In the genomic region with DNA sequence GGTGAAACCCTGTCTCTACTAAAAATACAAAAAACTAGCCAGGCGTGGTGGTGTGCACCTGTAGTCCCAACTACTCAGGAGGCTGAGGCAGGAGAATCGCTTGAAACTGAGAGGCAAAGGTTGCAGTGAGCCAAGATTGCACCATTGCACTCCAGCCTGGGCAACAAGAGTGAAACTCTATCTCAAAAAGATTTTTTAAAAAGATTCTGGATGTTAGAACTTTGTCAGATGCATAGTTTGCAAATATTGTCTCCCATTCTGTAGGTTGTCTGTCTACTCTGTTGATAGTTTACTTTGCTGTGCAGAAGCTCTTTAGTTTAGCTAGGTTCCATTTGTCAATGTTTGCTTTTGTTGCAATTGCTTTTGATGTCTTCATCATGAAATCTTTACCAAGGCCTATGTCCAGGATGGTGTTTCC, we compare ENCODE assay signal across 1 cellular context.
TF ChIP-seq lines count a peak whose summit lies in the region.
"Not testable (repeated sequence)": the region's sequence is repeated elsewhere in the genome, so short reads cannot be mapped to it uniquely, and the experiment has no call there.

No MANE protein-coding gene starts in this region.

TF ChIP-seq in HepG2, 621 proteins besides CTCF, POLR2A, EP300 and RAD21 (continued from another document and continues in another):
- TF ChIP-seq PRDM10 (CRISPR knock-in tag; IDR thresholded peaks at IDR 0.05; ENCODE audit: low read depth), result 0 out of 2 replicates have a peak, but pooled peaks have one; percentile 25
- peak; percentile 71; the same call in 1 of the 2 replicates for TF ChIP-seq LCORL (IDR thresholded peaks at IDR 0.05)
- TF ChIP-seq LCORL (CRISPR knock-in tag; IDR thresholded peaks at IDR 0.05), result peak; percentile 65; the same call in 1 of the 2 replicates
- peak; percentile 92 for TF ChIP-seq ZGPAT (CRISPR knock-in tag; IDR thresholded peaks at IDR 0.05)
- TF ChIP-seq GABPB1 (CRISPR knock-in tag; IDR thresholded peaks at IDR 0.05), result 0 out of 2 replicates have a peak, but pooled peaks have one; percentile 15
- peak; percentile 87 for TF ChIP-seq PITX1 (CRISPR knock-in tag; IDR thresholded peaks at IDR 0.05)
- TF ChIP-seq PHF21A (CRISPR knock-in tag; IDR thresholded peaks at IDR 0.05), result peak; percentile 62
- peak; percentile 77; the same call in 1 of the 2 replicates for TF ChIP-seq ZNF614 (CRISPR knock-in tag; IDR thresholded peaks at IDR 0.05; ENCODE audit: borderline replicate concordance)
- TF ChIP-seq HNF4G (IDR thresholded peaks at IDR 0.05; ENCODE audit: borderline replicate concordance, low read depth, low read length), result peak; percentile 42; the same call in 1 of the 2 replicates
- TF ChIP-seq HNF4G (CRISPR knock-in tag; IDR thresholded peaks at IDR 0.05; ENCODE audit: borderline replicate concordance, low read depth); TCF12 (IDR thresholded peaks at IDR 0.05): not testable (repeated sequence)
- TF ChIP-seq BCL6 (CRISPR knock-in tag; IDR thresholded peaks at IDR 0.05), result peak; percentile 93
- peak; percentile 97; the same call in 1 of the 2 replicates for TF ChIP-seq FOXJ3 (CRISPR knock-in tag; IDR thresholded peaks at IDR 0.05; ENCODE audit: borderline replicate concordance)
- 0 out of 2 replicates have a peak, but pooled peaks have one; percentile 18 for TF ChIP-seq ZSCAN31 (CRISPR knock-in tag; IDR thresholded peaks at IDR 0.05; ENCODE audit: low read depth)
- TF ChIP-seq ETV5 (CRISPR knock-in tag; IDR thresholded peaks at IDR 0.05; ENCODE audit: borderline replicate concordance), result peak; percentile 61; the same call in 1 of the 2 replicates
- peak; percentile 22; the same call in 1 of the 2 replicates for TF ChIP-seq ZHX1 (CRISPR knock-in tag; IDR thresholded peaks at IDR 0.05; ENCODE audit: low read depth)
- peak; percentile 53; the same call in 1 of the 2 replicates for TF ChIP-seq ZNF788 (CRISPR knock-in tag; IDR thresholded peaks at IDR 0.05; ENCODE audit: borderline replicate concordance)
- TF ChIP-seq, protein P1, sequence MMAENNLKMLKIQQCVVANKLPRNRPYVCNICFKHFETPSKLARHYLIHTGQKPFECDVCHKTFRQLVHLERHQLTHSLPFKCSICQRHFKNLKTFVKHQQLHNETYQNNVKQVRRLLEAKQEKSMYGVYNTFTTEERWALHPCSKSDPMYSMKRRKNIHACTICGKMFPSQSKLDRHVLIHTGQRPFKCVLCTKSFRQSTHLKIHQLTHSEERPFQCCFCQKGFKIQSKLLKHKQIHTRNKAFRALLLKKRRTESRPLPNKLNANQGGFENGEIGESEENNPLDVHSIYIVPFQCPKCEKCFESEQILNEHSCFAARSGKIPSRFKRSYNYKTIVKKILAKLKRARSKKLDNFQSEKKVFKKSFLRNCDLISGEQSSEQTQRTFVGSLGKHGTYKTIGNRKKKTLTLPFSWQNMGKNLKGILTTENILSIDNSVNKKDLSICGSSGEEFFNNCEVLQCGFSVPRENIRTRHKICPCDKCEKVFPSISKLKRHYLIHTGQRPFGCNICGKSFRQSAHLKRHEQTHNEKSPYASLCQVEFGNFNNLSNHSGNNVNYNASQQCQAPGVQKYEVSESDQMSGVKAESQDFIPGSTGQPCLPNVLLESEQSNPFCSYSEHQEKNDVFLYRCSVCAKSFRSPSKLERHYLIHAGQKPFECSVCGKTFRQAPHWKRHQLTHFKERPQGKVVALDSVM (CRISPR knock-in tag; IDR thresholded peaks at IDR 0.05), result peak; percentile 94
- TF ChIP-seq KDM1A (CRISPR knock-in tag; IDR thresholded peaks at IDR 0.05), result peak; percentile 78; the same call in 1 of the 2 replicates
- TF ChIP-seq ZNF703 (CRISPR knock-in tag; IDR thresholded peaks at IDR 0.05; ENCODE audit: borderline replicate concordance), result peak; percentile 52; the same call in 1 of the 2 replicates
- TF ChIP-seq ZNF124 (CRISPR knock-in tag; IDR thresholded peaks at IDR 0.05), result peak; percentile 29; the same call in 1 of the 2 replicates
- peak; percentile 94 for TF ChIP-seq NFIC (IDR thresholded peaks at IDR 0.05; ENCODE audit: low read length)
- TF ChIP-seq TBX2 (CRISPR knock-in tag; IDR thresholded peaks at IDR 0.05; ENCODE audit: borderline replicate concordance), result peak; percentile 88
- peak; percentile 75; the same call in 1 of the 2 replicates for TF ChIP-seq NR2F2 (IDR thresholded peaks at IDR 0.05; ENCODE audit: borderline replicate concordance, low read depth)
- TF ChIP-seq RCOR2 (CRISPR knock-in tag; IDR thresholded peaks at IDR 0.05), result peak; percentile 94
- TF ChIP-seq HMG20B (CRISPR knock-in tag; conservative IDR thresholded peaks at IDR 0.05), result peak; percentile 78; the same call in 1 of the 2 replicates
- TF ChIP-seq, protein P2, sequence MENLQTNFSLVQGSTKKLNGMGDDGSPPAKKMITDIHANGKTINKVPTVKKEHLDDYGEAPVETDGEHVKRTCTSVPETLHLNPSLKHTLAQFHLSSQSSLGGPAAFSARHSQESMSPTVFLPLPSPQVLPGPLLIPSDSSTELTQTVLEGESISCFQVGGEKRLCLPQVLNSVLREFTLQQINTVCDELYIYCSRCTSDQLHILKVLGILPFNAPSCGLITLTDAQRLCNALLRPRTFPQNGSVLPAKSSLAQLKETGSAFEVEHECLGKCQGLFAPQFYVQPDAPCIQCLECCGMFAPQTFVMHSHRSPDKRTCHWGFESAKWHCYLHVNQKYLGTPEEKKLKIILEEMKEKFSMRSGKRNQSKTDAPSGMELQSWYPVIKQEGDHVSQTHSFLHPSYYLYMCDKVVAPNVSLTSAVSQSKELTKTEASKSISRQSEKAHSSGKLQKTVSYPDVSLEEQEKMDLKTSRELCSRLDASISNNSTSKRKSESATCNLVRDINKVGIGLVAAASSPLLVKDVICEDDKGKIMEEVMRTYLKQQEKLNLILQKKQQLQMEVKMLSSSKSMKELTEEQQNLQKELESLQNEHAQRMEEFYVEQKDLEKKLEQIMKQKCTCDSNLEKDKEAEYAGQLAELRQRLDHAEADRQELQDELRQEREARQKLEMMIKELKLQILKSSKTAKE (CRISPR knock-in tag; IDR thresholded peaks at IDR 0.05; ENCODE audit: borderline replicate concordance), result peak; percentile 74; the same call in 1 of the 2 replicates
- 0 out of 2 replicates have a peak, but pooled peaks have one; percentile 47 for TF ChIP-seq TCF12 (CRISPR knock-in tag; IDR thresholded peaks at IDR 0.05)
- TF ChIP-seq ZNF335 (CRISPR knock-in tag; IDR thresholded peaks at IDR 0.05), result 0 out of 2 replicates have a peak, but pooled peaks have one; percentile 30
- TF ChIP-seq ZNF136 (CRISPR knock-in tag; IDR thresholded peaks at IDR 0.05; ENCODE audit: low read depth), result peak; percentile 77; the same call in 1 of the 2 replicates
- TF ChIP-seq, protein P3, sequence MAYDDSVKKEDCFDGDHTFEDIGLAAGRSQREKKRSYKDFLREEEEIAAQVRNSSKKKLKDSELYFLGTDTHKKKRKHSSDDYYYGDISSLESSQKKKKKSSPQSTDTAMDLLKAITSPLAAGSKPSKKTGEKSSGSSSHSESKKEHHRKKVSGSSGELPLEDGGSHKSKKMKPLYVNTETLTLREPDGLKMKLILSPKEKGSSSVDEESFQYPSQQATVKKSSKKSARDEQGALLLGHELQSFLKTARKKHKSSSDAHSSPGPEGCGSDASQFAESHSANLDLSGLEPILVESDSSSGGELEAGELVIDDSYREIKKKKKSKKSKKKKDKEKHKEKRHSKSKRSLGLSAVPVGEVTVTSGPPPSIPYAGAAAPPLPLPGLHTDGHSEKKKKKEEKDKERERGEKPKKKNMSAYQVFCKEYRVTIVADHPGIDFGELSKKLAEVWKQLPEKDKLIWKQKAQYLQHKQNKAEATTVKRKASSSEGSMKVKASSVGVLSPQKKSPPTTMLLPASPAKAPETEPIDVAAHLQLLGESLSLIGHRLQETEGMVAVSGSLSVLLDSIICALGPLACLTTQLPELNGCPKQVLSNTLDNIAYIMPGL (CRISPR knock-in tag; IDR thresholded peaks at IDR 0.05; ENCODE audit: borderline replicate concordance in 1 of 2, low read depth in 1 of 2), result peak in 1 of 2 experiments; percentile 47; a peak in 1 of 4 replicates
- TF ChIP-seq ZNF652 (CRISPR knock-in tag; IDR thresholded peaks at IDR 0.05; ENCODE audit: borderline replicate concordance, low read depth), result peak; percentile 40; the same call in 1 of the 2 replicates
- TF ChIP-seq RXRB (CRISPR knock-in tag; IDR thresholded peaks at IDR 0.05; ENCODE audit: borderline replicate concordance), result peak; percentile 88
- TF ChIP-seq ZNF24 (IDR thresholded peaks at IDR 0.05), result 0 out of 2 replicates have a peak, but pooled peaks have one; percentile 60
- TF ChIP-seq NR2F1 (CRISPR knock-in tag; IDR thresholded peaks at IDR 0.05), result 0 out of 4 replicates have a peak, but pooled peaks of 1 of the 2 experiments have one; percentile 22
- TF ChIP-seq POGK (CRISPR knock-in tag; conservative IDR thresholded peaks at IDR 0.05), result peak; percentile 35; the same call in 1 of the 2 replicates
- TF ChIP-seq HHEX (CRISPR knock-in tag; IDR thresholded peaks at IDR 0.05), result peak; percentile 67
- peak; percentile 90 for TF ChIP-seq CEBPG (CRISPR knock-in tag; IDR thresholded peaks at IDR 0.05)
- TF ChIP-seq ATF2 (CRISPR knock-in tag; IDR thresholded peaks at IDR 0.05), result peak; percentile 90
- TF ChIP-seq TCF7 (IDR thresholded peaks at IDR 0.05; ENCODE audit: low read depth), result peak; percentile 98
- peak; percentile 60; the same call in 1 of the 2 replicates for TF ChIP-seq ETV6 (CRISPR knock-in tag; conservative IDR thresholded peaks at IDR 0.05)
- 0 out of 2 replicates have a peak, but pooled peaks have one; percentile 22 for TF ChIP-seq ZNF891 (CRISPR knock-in tag; IDR thresholded peaks at IDR 0.05)
